Comparison of ENCODE assay signal across 8 cellular contexts in genomic region chr19:38851622-38852230, GRCh38. TPM values are rescaled to one million over a fixed set of nuclear protein-coding genes. Genes with fewer than 3 reads are reported as not detected.
DNase-seq lines count a peak whose midpoint lies in the region; ATAC-seq and TF ChIP-seq lines count a peak whose summit lies in the region.

No MANE protein-coding gene starts in this region.

- H3K36me3 ChIP-seq in adipocyte (ENCODE audit: control insufficient read depth, insufficient read depth, low read length, severe bottlenecking) (peaks cover 9% of the 10 kb centered on the region), heart left ventricle (peaks cover 0 to 18% (median 11%) of the 10 kb centered on the region in 9 donors), tibial nerve (peaks cover 0 to 11% (median 6%) of the 10 kb centered on the region in 3 donors)

- peaks cover 31% of the 10 kb centered on the region for H3K4me1 ChIP-seq in adipocyte (ENCODE audit: control insufficient read depth, insufficient read depth, low read length)
- peaks cover 9 to 45% (median 36%) of the 10 kb centered on the region in 12 donors for H3K4me1 ChIP-seq in heart left ventricle
- H3K4me1 ChIP-seq in tibial nerve, result peaks cover 0 to 39% (median 26%) of the 10 kb centered on the region in 4 donors

- H3K27me3 ChIP-seq in adipocyte (replicated peaks; ENCODE audit: control insufficient read depth, insufficient read depth, low read length) (no peaks in the 10 kb centered on the region), heart left ventricle (no peaks in the 10 kb centered on the region), tibial nerve (no peaks in the 10 kb centered on the region)

- H3K27ac ChIP-seq in heart left ventricle, result peak overlapping the region; percentile 94 to 100 (median 99)
- peak overlapping the region; percentile 97 to 99 (median 98) for H3K27ac ChIP-seq in tibial nerve

- peak overlapping the region; percentile 92 for H3K9ac ChIP-seq in adipocyte (ENCODE audit: low read length)

- WGBS in heart left ventricle, 4 donors, result 1 to 2% (median 1%) methylated on average over 36 to 67 of the region's 67 CpGs
- 0 to 1% methylated on average over 43 to 44 of the region's 67 CpGs for WGBS in tibial nerve, 2 donors

- TF ChIP-seq EP300 in tibial nerve (IDR thresholded peaks at IDR 0.05), result peak; percentile 92 to 98

- intact Hi-C loops in heart left ventricle (cut with DNase I), result loop anchor here in 6 of 10 donors (2.0 to 5.0 kb wide), 8 partner anchors 46 to 309 kb away; partner anchors contain the start of genes NFKBIB (in 4 of the 6), SIRT2 (in 4 of the 6), ACTN4 (in 2 of the 6) and MRPS12 (in 1 of the 6)

- H3K4me3 ChIP-seq in adipocyte (ENCODE audit: low read length) (peak overlapping the region; percentile 86), heart left ventricle (peak overlapping the region; percentile 18 to 100 (median 90)), tibial nerve (peak overlapping the region; percentile 69 to 91 (median 86))

- peak; percentile 98 for DNase-seq in CD1c-positive myeloid dendritic cell (ENCODE audit: extremely low spot score)
- DNase-seq in NCI-H1417 (lab: John Stamatoyannopoulos, UW), result peak; percentile 87 to 90 (median 89)
- peak; percentile 49 to 80 for DNase-seq in SW 1271 (lab: John Stamatoyannopoulos, UW)
- peak; percentile 99 for DNase-seq in adipocyte (ENCODE audit: low read depth)
- DNase-seq in heart left ventricle, result peak; percentile 95 to 97 (median 96)
- peak; percentile 88 for DNase-seq in pons (ENCODE audit: low spot score)
- peak; percentile 93 for DNase-seq in tibial nerve (ENCODE audit: low spot score in 2 of 2)

- TF ChIP-seq POLR2A in heart left ventricle (IDR thresholded peaks at IDR 0.05) (peak; percentile 21 to 67), tibial nerve (IDR thresholded peaks at IDR 0.05) (peak; percentile 90 to 96)

- peak; percentile 22 for ATAC-seq in GM21737 (IDR thresholded peaks at IDR 0.05; ENCODE audit: unreplicated experiment)
- ATAC-seq in heart left ventricle, result peak; percentile 13 to 63 (median 62)

- H3K9me3 ChIP-seq in adipocyte (ENCODE audit: control insufficient read depth, low read length), result no peaks in the 10 kb centered on the region
- H3K9me3 ChIP-seq in heart left ventricle, result no peaks in the 10 kb centered on the region
- H3K9me3 ChIP-seq in tibial nerve, result no peaks in the 10 kb centered on the region

- TF ChIP-seq CTCF in heart left ventricle (IDR thresholded peaks at IDR 0.05) (no peak), tibial nerve (IDR thresholded peaks at IDR 0.05) (peak in 1 of 5 experiments; percentile 28)

RNA-seq across cellular contexts. Expression of gene HNRNPL, which starts 1.9 kb away (rescaled TPM):
- total RNA-seq in heart left ventricle (100 to 1,000 TPM in 8 of 9 donors, 10 to 100 TPM in 1; 93.6 to 256 (median 165) TPM), tibial nerve (100 to 1,000 TPM; 170 to 205 (median 179) TPM)
- 100 to 1,000 TPM; 103 to 142 TPM for polyA plus RNA-seq in heart left ventricle

RNA-seq across cellular contexts. Expression of gene ECH1, which starts 20.1 kb away (rescaled TPM):
- total RNA-seq in heart left ventricle (100 to 1,000 TPM; 382 to 799 (median 564) TPM), tibial nerve (100 to 1,000 TPM in 3 of 4 donors, 10 to 100 TPM in 1; 81.8 to 135 (median 119) TPM)
- polyA plus RNA-seq in heart left ventricle, result 1,000 to 10,000 TPM in 1 of 2 donors, 100 to 1,000 TPM in 1; 446 to 1,292 TPM

RNA-seq across cellular contexts. Expression of gene RINL, which starts 26.3 kb away (rescaled TPM):
- total RNA-seq in heart left ventricle (1 to 10 TPM; 1.6 to 5.7 (median 3.3) TPM), tibial nerve (10 to 100 TPM in 2 of 4 donors, 1 to 10 TPM in 2; 8.4 to 28.8 (median 11.6) TPM)
- polyA plus RNA-seq in heart left ventricle, result 10 to 100 TPM in 1 of 2 donors, 1 to 10 TPM in 1; 5.6 to 11.3 TPM

RNA-seq across cellular contexts. Expression of gene LGALS4, which starts 39.0 kb away (rescaled TPM):
- total RNA-seq in heart left ventricle, result 1 to 10 TPM in 2 of 9 donors, under 1 TPM in 5, not detected in 2; 0.35 to 1.3 (median 0.65) TPM
- polyA plus RNA-seq in heart left ventricle, result under 1 TPM; 0.68 to 0.91 TPM
- total RNA-seq in tibial nerve, result 1 to 10 TPM in 1 of 4 donors, under 1 TPM in 2, not detected in 1; 0.20 to 2.1 (median 0.63) TPM

RNA-seq across cellular contexts. Expression of gene SIRT2, which starts 47.7 kb away (rescaled TPM):
- total RNA-seq in heart left ventricle (100 to 1,000 TPM in 2 of 9 donors, 10 to 100 TPM in 7; 58.3 to 158 (median 62.4) TPM), tibial nerve (100 to 1,000 TPM; 108 to 154 (median 129) TPM)
- polyA plus RNA-seq in heart left ventricle, result 100 to 1,000 TPM in 1 of 2 donors, 10 to 100 TPM in 1; 51.0 to 104 TPM

Comparison
In these comparisons a context has a peak if more than half of its experiments do, and no peak if none do; other contexts are left out.
1. Peak in every context shown above with its lines: DNase-seq, ATAC-seq, H3K4me3 ChIP-seq and H3K27ac ChIP-seq.